ENCODE assay signal across 19 cellular contexts in the genomic region with DNA sequence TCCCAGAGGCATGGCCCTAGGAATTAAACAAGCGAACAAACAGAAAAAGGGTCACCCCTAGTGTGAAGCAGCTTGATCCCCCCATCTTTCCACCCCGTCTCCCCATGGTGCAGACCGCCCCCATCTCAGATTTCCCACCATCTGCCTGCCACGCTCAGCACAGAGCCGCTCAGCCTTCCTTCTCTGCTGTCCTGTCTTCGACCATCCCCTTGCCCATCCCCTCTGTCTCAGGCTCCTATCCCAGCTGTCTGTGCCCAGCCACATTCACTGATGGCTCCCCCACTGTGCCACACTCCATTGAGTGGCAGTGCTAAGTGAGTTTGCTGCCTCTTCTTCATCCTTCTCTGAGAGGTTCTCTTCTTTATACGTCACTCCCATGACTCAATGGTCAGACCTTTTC.
"Had no signal": no experiment of that assay in that cellular context is flagged by ENCODE, and none has a peak within 500 bp of the region (broad histone marks: within the 10 kb centered on the region; RNA-seq: fewer than 3 reads in every experiment).

No MANE protein-coding gene starts in this region.

- DNase-seq: activated CD4-positive, alpha-beta T cell treated with anti-CD3 and anti-CD28 coated beads for 48 hours; activated CD4-positive, alpha-beta T cell treated with anti-CD3 and anti-CD28 coated beads, Interleukin-2, amount 50 U/mL, for 48 hours; activated CD8-positive, alpha-beta memory T cell treated with anti-CD3 and anti-CD28 coated beads for 24 hours; activated effector memory CD4-positive, alpha-beta T cell treated with Interleukin-2 at 50 U/mL for 16 hours; activated naive CD4-positive, alpha-beta T cell treated with anti-CD3 and anti-CD28 coated beads for 36 hours; activated naive CD8-positive, alpha-beta T cell treated with anti-CD3 and anti-CD28 coated beads, Interleukin-2, amount 10 ng/mL, durations not matched to agents 7 days and 5 days; caudate nucleus; foreskin fibroblast; heart left ventricle; hypothalamus; pancreas; spleen; stimulated activated naive CD4-positive, alpha-beta T cell treated with Interleukin-2 at 50 U/mL for 16 hours had no signal

- H3K27ac Mint-ChIP-seq: activated naive CD4-positive, alpha-beta T cell treated with anti-CD3 and anti-CD28 coated beads for 36 hours; activated naive CD8-positive, alpha-beta T cell treated with anti-CD3 and anti-CD28 coated beads, Interleukin-2, amount 10 ng/mL, durations not matched to agents 7 days and 5 days; memory B cell had no signal

- H3K27me3 ChIP-seq: pancreas had no signal

- H3K27ac ChIP-seq: pancreas, prostate gland, spleen, tibial nerve had no signal

- H3K4me3 Mint-ChIP-seq: activated naive CD4-positive, alpha-beta T cell treated with anti-CD3 and anti-CD28 coated beads for 36 hours; activated naive CD8-positive, alpha-beta T cell treated with anti-CD3 and anti-CD28 coated beads, Interleukin-2, amount 10 ng/mL, durations not matched to agents 7 days and 5 days; memory B cell; natural killer cell treated with Interleukin-12 subunit alpha and Interleukin-12 subunit beta and Interleukin-15 and Interleukin-18, amount 100 ng/mL, for 72 hours had no signal

- H3K9me3 ChIP-seq: pancreas, prostate gland had no signal

- H3K4me3 ChIP-seq: heart left ventricle, pancreas, prostate gland, spleen, tibial nerve had no signal

- H3K36me3 ChIP-seq: heart left ventricle, pancreas, prostate gland, spleen, tibial nerve had no signal

- ATAC-seq: activated CD4-positive, CD25-positive, alpha-beta regulatory T cell treated with anti-CD3 and anti-CD28 coated beads, Interleukin-2, amount 50 U/mL, for 24 hours; esophagus mucosa; heart left ventricle; natural killer cell treated with Interleukin-12 subunit alpha and Interleukin-12 subunit beta and Interleukin-15 and Interleukin-18, amount 100 ng/mL, for 72 hours; pancreas had no signal

- H3K4me1 ChIP-seq: pancreas, prostate gland, spleen, tibial nerve had no signal
